ENCODE assay signal across 10 cellular contexts in genomic region chr9:104907278-104907951, GRCh38. TPM values are rescaled to one million over a fixed set of nuclear protein-coding genes. Genes with fewer than 3 reads are reported as not detected.
A peak's percentile ranks its signal among the peaks of the same experiment; 100 is the strongest.
DNase-seq lines count a peak whose midpoint lies in the region; ATAC-seq and TF ChIP-seq lines count a peak whose summit lies in the region.
"Had no signal": no experiment of that assay in that cellular context is flagged by ENCODE, and none has a peak within 500 bp of the region (broad histone marks: within the 10 kb centered on the region; RNA-seq: fewer than 3 reads in every experiment).

No MANE protein-coding gene starts in this region.

- POLR2A ChIA-PET in SK-N-SH (lab: Yijun Ruan, JAX) = no interaction called here

- DNase-seq in AG10803 (ENCODE audit: low read depth) = peak; percentile 85
- no peak for DNase-seq in SK-N-SH
- peak; percentile 95 for DNase-seq in fibroblast of mammary gland (ENCODE audit: low read depth)
- DNase-seq in omental fat pad (ENCODE audit: low spot score) = no peak
- DNase-seq in stimulated activated naive CD4-positive, alpha-beta T cell (lab: John Stamatoyannopoulos, UW) = no peak
- DNase-seq in retina = no peak
- no peak for DNase-seq in NCI-H2029 treated with DMSO at 0.1 percent for 48 hours (lab: John Stamatoyannopoulos, UW)
- DNase-seq: BE2C, NCI-H2081 treated with DMSO at 0.1 percent for 48 hours had no signal

- H2AFZ ChIP-seq in SK-N-SH (ENCODE audit: low read depth) = peak overlapping the region; percentile 58; the same call in 1 of the 2 replicates

- peaks cover 16 to 35% of the 10 kb centered on the region in 2 experiments; a peak in 3 of 4 replicates for H3K4me1 ChIP-seq in SK-N-SH (ENCODE audit: control insufficient read depth in 1 of 2, insufficient read depth in 2 of 2, low read depth in 1 of 2, low read length in 1 of 2)
- H3K4me1 ChIP-seq: BE2C had no signal

- H3K4me3 ChIP-seq in AG10803 (ENCODE audit: low read length) = no peak overlapping the region
- H3K4me3 ChIP-seq in SK-N-SH (ENCODE audit: low read depth in 2 of 2, low read length in 1 of 2) = no peak overlapping the region
- no peak overlapping the region for H3K4me3 ChIP-seq in fibroblast of mammary gland (ENCODE audit: control insufficient read depth, low read depth, low read length)

- no peak for TF ChIP-seq EP300 in SK-N-SH (IDR thresholded peaks at IDR 0.05; ENCODE audit: borderline replicate concordance in 1 of 2, low read depth in 1 of 2, low read length in 1 of 2)

- CTCF ChIA-PET in SK-N-SH (lab: Yijun Ruan, JAX) = no interaction called here

- no peaks in the 10 kb centered on the region for H4K20me1 ChIP-seq in SK-N-SH (ENCODE audit: insufficient read depth)

- no peaks in the 10 kb centered on the region for H3K27me3 ChIP-seq in SK-N-SH (ENCODE audit: insufficient read depth)

- no peaks in the 10 kb centered on the region for H3K36me3 ChIP-seq in SK-N-SH (replicated peaks in 1 of 2; ENCODE audit: control insufficient read depth in 1 of 2, insufficient read depth in 2 of 2, low read length in 1 of 2)
- H3K36me3 ChIP-seq: BE2C had no signal

- TF ChIP-seq CTCF in AG10803 (conservative IDR thresholded peaks at IDR 0.05; ENCODE audit: low read length) = no peak
- no peak for TF ChIP-seq CTCF in SK-N-SH (IDR thresholded peaks at IDR 0.05)
- TF ChIP-seq CTCF in fibroblast of mammary gland (conservative IDR thresholded peaks at IDR 0.05; ENCODE audit: control insufficient read depth, insufficient read depth, low read depth, low read length) = no peak
- no peak for TF ChIP-seq CTCF in omental fat pad (IDR thresholded peaks at IDR 0.05)

- no peak overlapping the region for H3K9ac ChIP-seq in SK-N-SH

- H3K4me2 ChIP-seq in SK-N-SH = peak overlapping the region; percentile 53

- H3K27ac ChIP-seq in SK-N-SH (ENCODE audit: low read depth in 2 of 2, low read length in 1 of 2) = peak overlapping the region in 1 of 2 experiments; percentile 56; a peak in 2 of 4 replicates

- H3K9me2 ChIP-seq in SK-N-SH = no peaks in the 10 kb centered on the region

- WGBS in SK-N-SH (ENCODE audit: low lambda C conversion rate) = 63% methylated on average over 11 of the region's 11 CpGs

- peaks cover 16% of the 10 kb centered on the region for H3F3A ChIP-seq in SK-N-SH (replicated peaks; ENCODE audit: insufficient read depth)

- peaks cover 7% of the 10 kb centered on the region; the same call in 1 of the 2 replicates for H3K79me2 ChIP-seq in SK-N-SH (ENCODE audit: insufficient read depth)

- H3K9me3 ChIP-seq in SK-N-SH = no peaks in the 10 kb centered on the region
- H3K9me3 ChIP-seq: BE2C had no signal

- no peak for TF ChIP-seq RAD21 in SK-N-SH (IDR thresholded peaks at IDR 0.05; ENCODE audit: low read length)

- ATAC-seq in omental fat pad (ENCODE audit: low FRiP score) = peak; percentile 73
- no peak for ATAC-seq in HG03565 (IDR thresholded peaks at IDR 0.05; ENCODE audit: unreplicated experiment)

TF ChIP-seq in SK-N-SH, 30 proteins besides CTCF, POLR2A, EP300 and RAD21 (continues in another document):
- TF ChIP-seq POLR2AphosphoS5 (IDR thresholded peaks at IDR 0.05; ENCODE audit: low read depth, low read length) (peak; percentile 30; the same call in 1 of the 2 replicates), FOXJ3 (CRISPR knock-in tag; IDR thresholded peaks at IDR 0.05) (no peak), GATA2 (CRISPR knock-in tag; IDR thresholded peaks at IDR 0.05) (no peak), USF1 (IDR thresholded peaks at IDR 0.05; ENCODE audit: borderline replicate concordance, low read depth) (peak; percentile 59; the same call in 1 of the 2 replicates), RCOR1 (IDR thresholded peaks at IDR 0.05; ENCODE audit: low read length) (no peak), NRF1 (IDR thresholded peaks at IDR 0.05; ENCODE audit: low read depth, low read length) (no peak), TCF12 (IDR thresholded peaks at IDR 0.05) (peak; percentile 60; the same call in 1 of the 2 replicates), JUND (IDR thresholded peaks at IDR 0.05) (peak; percentile 62), IRF3 (IDR thresholded peaks at IDR 0.05; ENCODE audit: low read depth, low read length) (no peak), GABPA (IDR thresholded peaks at IDR 0.05; ENCODE audit: low read depth) (no peak), FOSL2 (IDR thresholded peaks at IDR 0.05; ENCODE audit: borderline replicate concordance, low read depth) (peak; percentile 63; the same call in 1 of the 2 replicates), MXI1 (IDR thresholded peaks at IDR 0.05; ENCODE audit: low read depth, low read length) (no peak), TAF1 (IDR thresholded peaks at IDR 0.05; ENCODE audit: borderline replicate concordance, low read depth, low read length) (no peak), NFIC (IDR thresholded peaks at IDR 0.05; ENCODE audit: borderline replicate concordance) (peak; percentile 86), ELF1 (IDR thresholded peaks at IDR 0.05) (no peak), MAX (IDR thresholded peaks at IDR 0.05; ENCODE audit: low read depth) (peak; percentile 89), YY1 (IDR thresholded peaks at IDR 0.05; ENCODE audit: low read depth) (0 out of 2 replicates have a peak, but pooled peaks have one; percentile 17), EZH2phosphoT487 (IDR thresholded peaks at IDR 0.05; ENCODE audit: borderline replicate concordance, low read depth) (no peak), RXRA (IDR thresholded peaks at IDR 0.05; ENCODE audit: borderline replicate concordance, low read depth) (no peak), PBX3 (IDR thresholded peaks at IDR 0.05) (no peak), USF2 (IDR thresholded peaks at IDR 0.05; ENCODE audit: borderline replicate concordance, low read depth, low read length) (no peak), SIN3A (IDR thresholded peaks at IDR 0.05; ENCODE audit: borderline replicate concordance, low read depth, low read length) (no peak), FOXM1 (IDR thresholded peaks at IDR 0.05; ENCODE audit: low read depth) (no peak), ZBTB33 (IDR thresholded peaks at IDR 0.05; ENCODE audit: borderline replicate concordance, low read depth) (no peak)

RNA-seq across cellular contexts. Expression of gene ABCA1, which starts 20.5 kb away (rescaled TPM):
- polyA plus RNA-seq in SK-N-SH (2012; rRNA removed) = 5.3 and 9.3 TPM in 2 replicates
- polyA plus RNA-seq in SK-N-SH (2012; cell fraction: cytosol; rRNA removed) = 4.7 and 4.9 TPM in 2 replicates
- polyA plus RNA-seq in SK-N-SH (2012; cell fraction: nucleus; rRNA removed) = 4.2 and 7.3 TPM in 2 replicates
- total RNA-seq in omental fat pad = 100 to 1,000 TPM in 3 of 4 donors, 10 to 100 TPM in 1; 87.3 to 188 (median 124) TPM

Comparison
In these comparisons a context has a peak if more than half of its experiments do, and no peak if none do; other contexts are left out.
1. DNase-seq: peak in AG10803 (single experiment) and fibroblast of mammary gland (single experiment); none in SK-N-SH (single experiment), omental fat pad (single experiment), stimulated activated naive CD4-positive, alpha-beta T cell (0 of 6), retina (single experiment) and NCI-H2029 treated with DMSO at 0.1 percent for 48 hours (single experiment).